In the genomic region with DNA sequence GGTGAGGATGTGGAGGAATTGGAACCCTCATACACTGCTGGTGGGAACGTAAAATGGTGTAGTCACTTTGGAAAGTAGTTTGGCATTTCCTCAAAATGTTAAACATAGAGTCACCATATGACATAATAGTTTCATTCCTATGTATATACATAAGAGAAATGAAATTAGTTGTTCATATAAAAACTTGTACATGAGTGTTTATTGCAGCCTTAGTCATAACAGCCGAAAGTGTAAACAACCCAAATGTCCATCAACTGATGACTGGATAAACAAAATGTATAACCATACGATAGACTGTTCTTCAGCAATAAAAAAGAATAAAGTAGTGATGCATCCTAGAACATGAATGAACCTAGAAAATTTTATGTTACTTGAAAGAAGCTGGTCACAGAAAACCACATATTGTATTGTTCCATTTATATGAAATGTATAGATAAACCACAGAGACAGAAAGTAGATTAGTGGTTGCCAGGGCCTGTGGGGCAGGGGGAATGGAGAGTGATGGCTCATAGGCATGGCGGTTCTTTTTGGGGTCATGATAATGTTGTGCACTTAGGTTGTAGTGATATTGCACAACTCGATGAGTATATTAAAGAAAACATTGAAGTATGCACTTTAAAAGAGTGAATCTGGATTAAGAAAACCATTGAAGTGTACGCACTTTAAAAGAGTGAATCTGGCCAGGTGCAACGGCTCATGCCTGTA, we compare ENCODE assay signal across 5 cellular contexts. TPM values are rescaled to one million over a fixed set of nuclear protein-coding genes. Genes with fewer than 3 reads are reported as not detected.
DNase-seq lines count a peak whose midpoint lies in the region; ATAC-seq, FAIRE-seq and TF ChIP-seq lines count a peak whose summit lies in the region.
"Not testable (repeated sequence)": the region's sequence is repeated elsewhere in the genome, so short reads cannot be mapped to it uniquely, and the experiment has no call there.

No MANE protein-coding gene starts in this region.

- POLR2A ChIA-PET in IMR-90 (lab: Charles Lee; ENCODE audit: unreplicated experiment); Panc1 (lab: Charles Lee); GM12878 (lab: Charles Lee): not testable (repeated sequence)

- WGBS in IMR-90 (ENCODE audit: extremely low coverage in 2 of 2, insufficient read length in 1 of 2), 2 experiments: no CpG with 5 or more reads among the region's 7 CpGs
- WGBS in GM12878 (ENCODE audit: insufficient coverage, insufficient replicate concordance, low lambda C conversion rate, missing lambda C conversion rate): 94% methylated on average over 5 of the region's 7 CpGs

- H3K4me1 Mint-ChIP-seq in activated T-helper 17 cell treated with anti-CD3 and anti-CD28 coated beads, Interleukin-2, amount 50 U/mL, for 72 hours; stimulated activated effector memory CD8-positive, alpha-beta T cell treated with anti-CD3 and anti-CD28 coated beads, Interleukin-12 subunit alpha, Interleukin-12 subunit beta, amount 100 ng/mL, for 72 hours: not testable (repeated sequence)

- H2BK15ac ChIP-seq in IMR-90 (ENCODE audit: low read depth, low read length): not testable (repeated sequence)

- H3K18ac ChIP-seq in IMR-90 (ENCODE audit: low read depth, low read length): not testable (repeated sequence)

- dilution Hi-C loops in IMR-90 (cut with HindIII; ENCODE audit: low sequenced_read_pairs, unreplicated experiment): not testable (repeated sequence)

- not testable (repeated sequence) for FAIRE-seq in GM12878 (lab: Jason Lieb, UNC)

- not testable (repeated sequence) for BruUV-seq in IMR-90 (replicated peaks; lab: Mats Ljungman, UMichigan); GM12878 (replicated peaks; lab: Mats Ljungman, UMichigan)
- BruUV-seq in Panc1 (replicated peaks; lab: Mats Ljungman, UMichigan): TSS peak; percentile 32

- SMC1A ChIA-PET in GM12878 (lab: Charles Lee; ENCODE audit: uncharacterized antibody, unreplicated experiment): not testable (repeated sequence)

- H3K27me3 ChIP-seq in IMR-90 (ENCODE audit: control insufficient read depth, insufficient read depth, low read length); Panc1 (ENCODE audit: control insufficient read depth, insufficient read depth, low read length); GM12878 (replicated peaks in 1 of 2; ENCODE audit: control insufficient read depth in 2 of 2, insufficient read depth in 2 of 2, low read length in 1 of 2): not testable (repeated sequence)

- H3K4ac ChIP-seq in IMR-90 (ENCODE audit: low read depth, low read length): not testable (repeated sequence)

- DNase-seq in IMR-90: peak; percentile 23
- DNase-seq in Panc1 (ENCODE audit: low read depth, low spot score); GM12878 (ENCODE audit: low read depth, low spot score); stimulated activated effector memory CD8-positive, alpha-beta T cell treated with anti-CD3 and anti-CD28 coated beads, Interleukin-12 subunit alpha, Interleukin-12 subunit beta, amount 100 ng/mL, for 72 hours (ENCODE audit: low spot score in 2 of 2): not testable (repeated sequence)

- H3K9me3 Mint-ChIP-seq in activated T-helper 17 cell treated with anti-CD3 and anti-CD28 coated beads, Interleukin-2, amount 50 U/mL, for 72 hours; stimulated activated effector memory CD8-positive, alpha-beta T cell treated with anti-CD3 and anti-CD28 coated beads, Interleukin-12 subunit alpha, Interleukin-12 subunit beta, amount 100 ng/mL, for 72 hours: not testable (repeated sequence)

- not testable (repeated sequence) for H2AK5ac ChIP-seq in IMR-90 (ENCODE audit: low read depth, low read length)

- not testable (repeated sequence) for H2BK120ac ChIP-seq in IMR-90 (ENCODE audit: low read depth, low read length)

- not testable (repeated sequence) for TF ChIP-seq POLR2A in IMR-90 (IDR thresholded peaks at IDR 0.05; ENCODE audit: low read depth, low read length); GM12878 (IDR thresholded peaks at IDR 0.05; ENCODE audit: low read depth, low read length)

- not testable (repeated sequence) for H3K56ac ChIP-seq in IMR-90 (ENCODE audit: extremely low read depth, insufficient read depth, low read length)

- not testable (repeated sequence) for H3K9ac ChIP-seq in IMR-90 (ENCODE audit: low read depth, low read length); GM12878 (ENCODE audit: control insufficient read depth, insufficient read depth, low read length)

- TF ChIP-seq CTCF in IMR-90 (conservative IDR thresholded peaks at IDR 0.05; ENCODE audit: low read depth, low read length); Panc1 (IDR thresholded peaks at IDR 0.05); GM12878 (IDR thresholded peaks at IDR 0.05 in 2 of 3, conservative IDR thresholded peaks at IDR 0.05 in 1 of 3; ENCODE audit: control insufficient read depth in 2 of 3, extremely low read depth in 1 of 3, insufficient read depth in 1 of 3, low read depth in 3 of 3, low read length in 3 of 3): not testable (repeated sequence)

- not testable (repeated sequence) for H3K79me2 ChIP-seq in GM12878 (ENCODE audit: control insufficient read depth, insufficient read depth, low read length)

- H3K27ac ChIP-seq in IMR-90 (ENCODE audit: insufficient read depth, low read length); Panc1 (ENCODE audit: low read length); GM12878 (ENCODE audit: control insufficient read depth, insufficient read depth): not testable (repeated sequence)

- H3K27me3 Mint-ChIP-seq in activated T-helper 17 cell treated with anti-CD3 and anti-CD28 coated beads, Interleukin-2, amount 50 U/mL, for 72 hours: not testable (repeated sequence)

- peaks cover 38% of the 10 kb centered on the region for H3K36me3 Mint-ChIP-seq in activated T-helper 17 cell treated with anti-CD3 and anti-CD28 coated beads, Interleukin-2, amount 50 U/mL, for 72 hours (ENCODE audit: low read depth)
- peaks cover 52% of the 10 kb centered on the region for H3K36me3 Mint-ChIP-seq in stimulated activated effector memory CD8-positive, alpha-beta T cell treated with anti-CD3 and anti-CD28 coated beads, Interleukin-12 subunit alpha, Interleukin-12 subunit beta, amount 100 ng/mL, for 72 hours

- not testable (repeated sequence) for H3K4me3 Mint-ChIP-seq in activated T-helper 17 cell treated with anti-CD3 and anti-CD28 coated beads, Interleukin-2, amount 50 U/mL, for 72 hours; stimulated activated effector memory CD8-positive, alpha-beta T cell treated with anti-CD3 and anti-CD28 coated beads, Interleukin-12 subunit alpha, Interleukin-12 subunit beta, amount 100 ng/mL, for 72 hours

- H3K27ac Mint-ChIP-seq in activated T-helper 17 cell treated with anti-CD3 and anti-CD28 coated beads, Interleukin-2, amount 50 U/mL, for 72 hours; stimulated activated effector memory CD8-positive, alpha-beta T cell treated with anti-CD3 and anti-CD28 coated beads, Interleukin-12 subunit alpha, Interleukin-12 subunit beta, amount 100 ng/mL, for 72 hours: not testable (repeated sequence)

- not testable (repeated sequence) for TF ChIP-seq EP300 in GM12878 (IDR thresholded peaks at IDR 0.05; ENCODE audit: borderline replicate concordance in 1 of 2, control insufficient read depth in 1 of 2, low read depth in 2 of 2, low read length in 2 of 2)

- H2BK20ac ChIP-seq in IMR-90 (ENCODE audit: low read depth, low read length): not testable (repeated sequence)

- not testable (repeated sequence) for H4K20me1 ChIP-seq in IMR-90 (ENCODE audit: insufficient read depth, low read length); GM12878 (ENCODE audit: control insufficient read depth, insufficient read depth)

- H3K14ac ChIP-seq in IMR-90 (replicated peaks; ENCODE audit: low read depth, low read length): not testable (repeated sequence)

- peak; percentile 64 for ATAC-seq in IMR-90 (ENCODE audit: low read depth)
- ATAC-seq in Panc1, GM12878: not testable (repeated sequence)
- ATAC-seq in activated T-helper 17 cell treated with anti-CD3 and anti-CD28 coated beads, Interleukin-2, amount 50 U/mL, for 72 hours (replicated peaks): peak; percentile 70
- ATAC-seq in stimulated activated effector memory CD8-positive, alpha-beta T cell treated with anti-CD3 and anti-CD28 coated beads, Interleukin-12 subunit alpha, Interleukin-12 subunit beta, amount 100 ng/mL, for 72 hours: peak; percentile 75

- not testable (repeated sequence) for TF ChIP-seq RAD21 in IMR-90 (IDR thresholded peaks at IDR 0.05; ENCODE audit: low read length); GM12878 (IDR thresholded peaks at IDR 0.05; ENCODE audit: insufficient read depth, low read depth, low read length)

- not testable (repeated sequence) for H2BK5ac ChIP-seq in IMR-90 (ENCODE audit: low read depth, low read length, poor library complexity, severe bottlenecking)

- H4K91ac ChIP-seq in IMR-90 (ENCODE audit: insufficient read depth, low read depth, low read length): not testable (repeated sequence)

- H3K4me3 ChIP-seq in IMR-90 (ENCODE audit: insufficient read depth, low read depth, low read length); Panc1 (ENCODE audit: low read depth in 2 of 2, low read length in 2 of 2); GM12878: not testable (repeated sequence)

- not testable (repeated sequence) for H3K36me3 ChIP-seq in IMR-90 (ENCODE audit: control insufficient read depth, insufficient read depth, low read length); Panc1 (ENCODE audit: control insufficient read depth, insufficient read depth, low read length); GM12878 (ENCODE audit: control insufficient read depth in 2 of 2, insufficient read depth in 2 of 2, low read length in 1 of 2)

- CTCF ChIA-PET in IMR-90 (lab: Yijun Ruan, JAX); Panc1 (lab: Charles Lee); GM12878 (lab: Yijun Ruan, JAX): not testable (repeated sequence)

- H3K4me2 ChIP-seq in IMR-90 (ENCODE audit: low read depth, low read length); GM12878 (ENCODE audit: control insufficient read depth, insufficient read depth): not testable (repeated sequence)

- not testable (repeated sequence) for H2AFZ ChIP-seq in IMR-90 (replicated peaks; ENCODE audit: low read length, poor library complexity); GM12878 (ENCODE audit: control insufficient read depth, low read depth, low read length)

- H3K23ac ChIP-seq in IMR-90 (ENCODE audit: low read depth, low read length): not testable (repeated sequence)

- H4K5ac ChIP-seq in IMR-90 (ENCODE audit: low read depth, low read length): not testable (repeated sequence)

- H2AK9ac ChIP-seq in IMR-90 (replicated peaks; ENCODE audit: low read depth, low read length, poor library complexity): not testable (repeated sequence)

- not testable (repeated sequence) for H3K9me1 ChIP-seq in IMR-90 (ENCODE audit: insufficient read depth, low read length)

- H3K4me1 ChIP-seq in IMR-90 (ENCODE audit: control insufficient read depth, insufficient read depth, low read length); Panc1 (ENCODE audit: control insufficient read depth, insufficient read depth, low read length); GM12878 (ENCODE audit: control insufficient read depth, insufficient read depth, low read length): not testable (repeated sequence)

- intact Hi-C loops in IMR-90 (cut with micrococcal nuclease); Panc1 (cut with micrococcal nuclease; ENCODE audit: unreplicated experiment); GM12878 (cut with micrococcal nuclease; ENCODE audit: unreplicated experiment): not testable (repeated sequence)

- not testable (repeated sequence) for H3K9me3 ChIP-seq in IMR-90 (ENCODE audit: control insufficient read depth, insufficient read depth, low read length); Panc1 (ENCODE audit: control insufficient read depth, insufficient read depth, low read depth, low read length); GM12878 (replicated peaks; ENCODE audit: control insufficient read depth, insufficient read depth, low read length)

- in situ Hi-C loops in IMR-90 (cut with MboI; ENCODE audit: low sequenced_read_pairs); Panc1 (cut with HindIII; ENCODE audit: low pct_unique_long_range_greater_than_20kb, low sequenced_read_pairs); GM12878 (cut with MboI): not testable (repeated sequence)

- RAD21 ChIA-PET in GM12878 (lab: Charles Lee; ENCODE audit: unreplicated experiment): not testable (repeated sequence)

- H3K79me1 ChIP-seq in IMR-90 (ENCODE audit: low read depth in 1 of 2, low read length in 2 of 2): not testable (repeated sequence)

- H4K8ac ChIP-seq in IMR-90 (ENCODE audit: low read depth in 2 of 2, low read length in 2 of 2): not testable (repeated sequence)

RNA-seq across cellular contexts. Expression of a gene that starts 44.8 kb away (rescaled TPM):
- total RNA-seq in IMR-90 (2012; rRNA removed): 27.2 and 45.3 TPM in 2 replicates
- 18.0 and 22.2 TPM in 2 replicates for polyA plus RNA-seq in IMR-90 (2012; rRNA removed)
- 8.4 and 9.3 TPM in 2 replicates for polyA plus RNA-seq in IMR-90 (2012; cell fraction: cytosol; rRNA removed)
- polyA plus RNA-seq in IMR-90 (2012; cell fraction: nucleus; rRNA removed; ENCODE audit: low replicate concordance): 25.3 and 59.9 TPM in 2 replicates
- 73.6 TPM for total RNA-seq in Panc1 (2021; ENCODE audit: unreplicated experiment)
- polyA plus RNA-seq in Panc1 (2012; ENCODE audit: insufficient read length): 49.5 TPM
- 10 to 100 TPM; 33.8 to 43.3 TPM for total RNA-seq in activated T-helper 17 cell treated with anti-CD3 and anti-CD28 coated beads, Interleukin-2, amount 50 U/mL, for 72 hours
- 61.1 and 70.8 TPM in 2 replicates for total RNA-seq in GM12878 (2013; cell fraction: nucleolus; rRNA removed)
- total RNA-seq in GM12878 (2014; rRNA removed): 21.7 and 24.6 TPM in 2 replicates
- 24.0 and 25.6 TPM in 2 replicates for total RNA-seq in GM12878 (2014; rRNA removed; fragmentation: Illumina TruSeq; extraction: Trizol)
- 27.4 and 28.1 TPM in 2 replicates for total RNA-seq in GM12878 (2021)
- 17.8 TPM for polyA plus RNA-seq in GM12878 (2011; ENCODE audit: low read depth)
- polyA plus RNA-seq in GM12878 (2011; rRNA removed): 29.7 and 42.1 TPM in 2 replicates
- polyA plus RNA-seq in GM12878 (2011; cell fraction: cytosol; rRNA removed): 13.3 and 13.8 TPM in 2 replicates
- 77.0 and 78.8 TPM in 2 replicates for polyA plus RNA-seq in GM12878 (2011; cell fraction: nucleus; rRNA removed)
- 21.4 and 21.5 TPM in 2 replicates for polyA plus RNA-seq in GM12878 (2012)
- 30.6 and 39.8 TPM in 2 replicates for polyA plus RNA-seq in GM12878 (2014; fragmentation: Illumina TruSeq; extraction: Trizol)
- 1 to 10 TPM; 3.3 to 5.6 TPM for polyA plus RNA-seq in GM12878 (2014; fragmentation: Nextera tagmentation; extraction: Ambion mirVana)
- polyA plus RNA-seq in GM12878 (2014; rRNA removed): 18.9 and 20.5 TPM in 2 replicates
- 10 to 100 TPM; 20.4 to 24.1 TPM for polyA plus RNA-seq in GM12878 (2016; fragmentation: Nextera tagmentation; extraction: Ambion mirVana)
- polyA minus RNA-seq in GM12878 (2011; rRNA and poly(A)+ RNA removed): 15.3 and 45.4 TPM in 2 replicates
- polyA minus RNA-seq in GM12878 (2011; cell fraction: cytosol; rRNA and poly(A)+ RNA removed): 5.1 and 8.3 TPM in 2 replicates
- polyA minus RNA-seq in GM12878 (2011; cell fraction: nucleus; rRNA and poly(A)+ RNA removed): 23.5 and 26.8 TPM in 2 replicates
